In the genomic region with DNA sequence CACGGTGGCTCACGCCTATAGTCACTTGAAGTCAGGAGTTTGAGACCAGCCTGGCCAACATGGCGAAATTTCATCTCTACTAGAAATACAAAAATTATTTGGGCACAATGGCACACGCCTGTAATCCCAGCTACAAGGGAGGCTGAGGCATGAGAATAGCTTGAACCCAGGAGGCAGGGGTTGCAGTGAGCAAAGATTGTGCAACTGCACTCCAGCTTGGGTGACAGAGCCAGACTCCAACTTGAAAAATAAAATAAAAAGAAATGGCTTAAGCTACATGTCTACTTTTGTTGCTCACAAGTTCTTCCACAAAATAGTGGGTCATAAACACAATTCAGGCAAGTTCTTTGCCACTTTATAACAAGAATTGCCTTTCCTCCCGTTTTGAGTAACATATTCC, we compare ENCODE assay signal across 8 cellular contexts.
"Had no signal": no experiment of that assay in that cellular context is flagged by ENCODE, and none has a peak within 500 bp of the region (broad histone marks: within the 10 kb centered on the region; RNA-seq: fewer than 3 reads in every experiment).

No MANE protein-coding gene starts in this region.

- DNase-seq: GM23248, GOT3, H7, HFFc6, IMR-90 had no signal

- H3K9ac ChIP-seq: GM23248 had no signal

- ATAC-seq: HCT116 had no signal

- H3K36me3 ChIP-seq: HAP-1 had no signal

- H3K27ac Mint-ChIP-seq: HFFc6 had no signal

- H3K27ac ChIP-seq: GM23248, HL-60 had no signal

- H3K9me3 Mint-ChIP-seq: HFFc6 had no signal

- H3K4me3 Mint-ChIP-seq: HFFc6 had no signal

- H3K9me3 ChIP-seq: HAP-1 had no signal

- H2AFZ ChIP-seq: GM23248 had no signal

- H3K4me3 ChIP-seq: GM23248, HAP-1 had no signal
